Comparison of ENCODE assay signal across 1 cellular context in the genomic region with DNA sequence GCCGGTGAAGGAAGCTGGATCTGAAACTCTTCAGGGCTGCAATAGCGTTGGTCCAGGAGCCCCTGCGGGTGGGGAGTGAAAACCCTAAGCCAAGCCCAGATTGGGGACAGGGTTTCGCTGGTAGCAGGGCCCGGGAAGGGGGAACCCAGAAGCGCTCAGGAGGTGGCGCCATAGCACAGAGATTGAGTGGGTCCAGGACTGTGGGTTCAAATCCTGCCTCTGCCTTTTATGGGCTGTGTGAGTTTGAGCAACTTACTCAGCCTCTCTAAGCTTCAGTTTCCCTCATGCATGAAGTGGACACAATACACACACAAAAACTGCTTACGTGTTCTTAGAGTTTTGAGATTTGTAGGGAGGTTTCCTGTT.
TF ChIP-seq lines count a peak whose summit lies in the region.

No MANE protein-coding gene starts in this region.

TF ChIP-seq in GM23338, 12 proteins besides CTCF, POLR2A, EP300 and RAD21 (continued from another document):
- TF ChIP-seq, protein P1, sequence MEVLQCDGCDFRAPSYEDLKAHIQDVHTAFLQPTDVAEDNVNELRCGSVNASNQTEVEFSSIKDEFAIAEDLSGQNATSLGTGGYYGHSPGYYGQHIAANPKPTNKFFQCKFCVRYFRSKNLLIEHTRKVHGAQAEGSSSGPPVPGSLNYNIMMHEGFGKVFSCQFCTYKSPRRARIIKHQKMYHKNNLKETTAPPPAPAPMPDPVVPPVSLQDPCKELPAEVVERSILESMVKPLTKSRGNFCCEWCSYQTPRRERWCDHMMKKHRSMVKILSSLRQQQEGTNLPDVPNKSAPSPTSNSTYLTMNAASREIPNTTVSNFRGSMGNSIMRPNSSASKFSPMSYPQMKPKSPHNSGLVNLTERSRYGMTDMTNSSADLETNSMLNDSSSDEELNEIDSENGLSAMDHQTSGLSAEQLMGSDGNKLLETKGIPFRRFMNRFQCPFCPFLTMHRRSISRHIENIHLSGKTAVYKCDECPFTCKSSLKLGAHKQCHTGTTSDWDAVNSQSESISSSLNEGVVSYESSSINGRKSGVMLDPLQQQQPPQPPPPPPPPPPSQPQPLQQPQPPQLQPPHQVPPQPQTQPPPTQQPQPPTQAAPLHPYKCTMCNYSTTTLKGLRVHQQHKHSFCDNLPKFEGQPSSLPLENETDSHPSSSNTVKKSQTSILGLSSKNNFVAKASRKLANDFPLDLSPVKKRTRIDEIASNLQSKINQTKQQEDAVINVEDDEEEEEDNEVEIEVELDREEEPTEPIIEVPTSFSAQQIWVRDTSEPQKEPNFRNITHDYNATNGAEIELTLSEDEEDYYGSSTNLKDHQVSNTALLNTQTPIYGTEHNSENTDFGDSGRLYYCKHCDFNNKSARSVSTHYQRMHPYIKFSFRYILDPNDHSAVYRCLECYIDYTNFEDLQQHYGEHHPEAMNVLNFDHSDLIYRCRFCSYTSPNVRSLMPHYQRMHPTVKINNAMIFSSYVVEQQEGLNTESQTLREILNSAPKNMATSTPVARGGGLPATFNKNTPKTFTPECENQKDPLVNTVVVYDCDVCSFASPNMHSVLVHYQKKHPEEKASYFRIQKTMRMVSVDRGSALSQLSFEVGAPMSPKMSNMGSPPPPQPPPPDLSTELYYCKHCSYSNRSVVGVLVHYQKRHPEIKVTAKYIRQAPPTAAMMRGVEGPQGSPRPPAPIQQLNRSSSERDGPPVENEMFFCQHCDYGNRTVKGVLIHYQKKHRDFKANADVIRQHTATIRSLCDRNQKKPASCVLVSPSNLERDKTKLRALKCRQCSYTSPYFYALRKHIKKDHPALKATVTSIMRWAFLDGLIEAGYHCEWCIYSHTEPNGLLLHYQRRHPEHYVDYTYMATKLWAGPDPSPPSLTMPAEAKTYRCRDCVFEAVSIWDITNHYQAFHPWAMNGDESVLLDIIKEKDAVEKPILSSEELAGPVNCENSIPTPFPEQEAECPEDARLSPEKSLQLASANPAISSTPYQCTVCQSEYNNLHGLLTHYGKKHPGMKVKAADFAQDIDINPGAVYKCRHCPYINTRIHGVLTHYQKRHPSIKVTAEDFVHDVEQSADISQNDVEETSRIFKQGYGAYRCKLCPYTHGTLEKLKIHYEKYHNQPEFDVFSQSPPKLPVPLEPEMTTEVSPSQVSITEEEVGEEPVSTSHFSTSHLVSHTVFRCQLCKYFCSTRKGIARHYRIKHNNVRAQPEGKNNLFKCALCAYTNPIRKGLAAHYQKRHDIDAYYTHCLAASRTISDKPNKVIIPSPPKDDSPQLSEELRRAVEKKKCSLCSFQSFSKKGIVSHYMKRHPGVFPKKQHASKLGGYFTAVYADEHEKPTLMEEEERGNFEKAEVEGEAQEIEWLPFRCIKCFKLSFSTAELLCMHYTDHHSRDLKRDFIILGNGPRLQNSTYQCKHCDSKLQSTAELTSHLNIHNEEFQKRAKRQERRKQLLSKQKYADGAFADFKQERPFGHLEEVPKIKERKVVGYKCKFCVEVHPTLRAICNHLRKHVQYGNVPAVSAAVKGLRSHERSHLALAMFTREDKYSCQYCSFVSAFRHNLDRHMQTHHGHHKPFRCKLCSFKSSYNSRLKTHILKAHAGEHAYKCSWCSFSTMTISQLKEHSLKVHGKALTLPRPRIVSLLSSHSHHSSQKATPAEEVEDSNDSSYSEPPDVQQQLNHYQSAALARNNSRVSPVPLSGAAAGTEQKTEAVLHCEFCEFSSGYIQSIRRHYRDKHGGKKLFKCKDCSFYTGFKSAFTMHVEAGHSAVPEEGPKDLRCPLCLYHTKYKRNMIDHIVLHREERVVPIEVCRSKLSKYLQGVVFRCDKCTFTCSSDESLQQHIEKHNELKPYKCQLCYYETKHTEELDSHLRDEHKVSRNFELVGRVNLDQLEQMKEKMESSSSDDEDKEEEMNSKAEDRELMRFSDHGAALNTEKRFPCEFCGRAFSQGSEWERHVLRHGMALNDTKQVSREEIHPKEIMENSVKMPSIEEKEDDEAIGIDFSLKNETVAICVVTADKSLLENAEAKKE (CRISPR knock-in tag; IDR thresholded peaks at IDR 0.05): no peak
- TF ChIP-seq STAT1 (IDR thresholded peaks at IDR 0.05; ENCODE audit: unreplicated experiment) (no peak), ZNF331 (CRISPR knock-in tag; IDR thresholded peaks at IDR 0.05; ENCODE audit: low read depth) (no peak), JUNB (IDR thresholded peaks at IDR 0.05; ENCODE audit: unreplicated experiment) (no peak), NANOG (IDR thresholded peaks at IDR 0.05; ENCODE audit: borderline replicate concordance) (no peak), ZNF114 (CRISPR knock-in tag; IDR thresholded peaks at IDR 0.05) (no peak), EZH2 (IDR thresholded peaks at IDR 0.05; ENCODE audit: low read depth, unreplicated experiment) (no peak)
- TF ChIP-seq, protein P2, sequence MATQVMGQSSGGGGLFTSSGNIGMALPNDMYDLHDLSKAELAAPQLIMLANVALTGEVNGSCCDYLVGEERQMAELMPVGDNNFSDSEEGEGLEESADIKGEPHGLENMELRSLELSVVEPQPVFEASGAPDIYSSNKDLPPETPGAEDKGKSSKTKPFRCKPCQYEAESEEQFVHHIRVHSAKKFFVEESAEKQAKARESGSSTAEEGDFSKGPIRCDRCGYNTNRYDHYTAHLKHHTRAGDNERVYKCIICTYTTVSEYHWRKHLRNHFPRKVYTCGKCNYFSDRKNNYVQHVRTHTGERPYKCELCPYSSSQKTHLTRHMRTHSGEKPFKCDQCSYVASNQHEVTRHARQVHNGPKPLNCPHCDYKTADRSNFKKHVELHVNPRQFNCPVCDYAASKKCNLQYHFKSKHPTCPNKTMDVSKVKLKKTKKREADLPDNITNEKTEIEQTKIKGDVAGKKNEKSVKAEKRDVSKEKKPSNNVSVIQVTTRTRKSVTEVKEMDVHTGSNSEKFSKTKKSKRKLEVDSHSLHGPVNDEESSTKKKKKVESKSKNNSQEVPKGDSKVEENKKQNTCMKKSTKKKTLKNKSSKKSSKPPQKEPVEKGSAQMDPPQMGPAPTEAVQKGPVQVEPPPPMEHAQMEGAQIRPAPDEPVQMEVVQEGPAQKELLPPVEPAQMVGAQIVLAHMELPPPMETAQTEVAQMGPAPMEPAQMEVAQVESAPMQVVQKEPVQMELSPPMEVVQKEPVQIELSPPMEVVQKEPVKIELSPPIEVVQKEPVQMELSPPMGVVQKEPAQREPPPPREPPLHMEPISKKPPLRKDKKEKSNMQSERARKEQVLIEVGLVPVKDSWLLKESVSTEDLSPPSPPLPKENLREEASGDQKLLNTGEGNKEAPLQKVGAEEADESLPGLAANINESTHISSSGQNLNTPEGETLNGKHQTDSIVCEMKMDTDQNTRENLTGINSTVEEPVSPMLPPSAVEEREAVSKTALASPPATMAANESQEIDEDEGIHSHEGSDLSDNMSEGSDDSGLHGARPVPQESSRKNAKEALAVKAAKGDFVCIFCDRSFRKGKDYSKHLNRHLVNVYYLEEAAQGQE (IDR thresholded peaks at IDR 0.05; ENCODE audit: unreplicated experiment): no peak
